In the genomic region with DNA sequence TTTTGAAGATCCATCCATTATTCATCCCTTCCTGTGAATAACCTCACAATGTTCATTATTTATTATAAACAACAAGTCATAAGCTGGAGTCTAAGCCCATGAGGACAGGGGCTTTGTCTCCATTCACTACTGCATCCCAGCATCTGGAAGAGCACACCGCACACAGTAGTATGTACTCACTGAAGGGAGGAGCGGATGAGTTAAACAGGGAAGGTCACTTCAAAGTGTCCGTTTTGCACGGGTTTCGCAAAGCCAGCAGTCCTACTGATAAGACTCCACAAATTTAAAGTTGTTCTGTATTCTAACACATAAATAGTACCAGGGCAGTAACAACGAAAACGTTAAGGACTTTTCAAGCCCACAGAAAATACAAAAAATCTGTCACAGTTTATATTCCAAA, we compare ENCODE assay signal across 20 cellular contexts.
A peak's percentile ranks its signal among the peaks of the same experiment; 100 is the strongest.
DNase-seq lines count a peak whose midpoint lies in the region; ATAC-seq, FAIRE-seq and TF ChIP-seq lines count a peak whose summit lies in the region.
"Had no signal": no experiment of that assay in that cellular context is flagged by ENCODE, and none has a peak within 500 bp of the region (broad histone marks: within the 10 kb centered on the region; RNA-seq: fewer than 3 reads in every experiment).

No MANE protein-coding gene starts in this region.

- BruUV-seq in HepG2 (replicated peaks; lab: Mats Ljungman, UMichigan), result TSS peak; percentile 6

- H3K27me3 ChIP-seq in HepG2 (ENCODE audit: control insufficient read depth in 1 of 2, insufficient read depth in 2 of 2, low read length in 2 of 2), result no peaks in the 10 kb centered on the region

- CTCF ChIA-PET in HepG2 (lab: Yijun Ruan, JAX; ENCODE audit: low intra/inter-chr PET ratio, low total read pairs), result no interaction called here

- H3K27ac Mint-ChIP-seq in nephron, result peak overlapping the region; percentile 1 to 55 (median 43)
- H3K27ac Mint-ChIP-seq: CD4-positive, alpha-beta T cell had no signal

- peaks cover 35% of the 10 kb centered on the region for H3K79me2 ChIP-seq in HepG2 (ENCODE audit: insufficient read depth, low read length)

- H3K4me3 ChIP-seq in HepG2 (replicated peaks in 1 of 3; ENCODE audit: insufficient read depth in 1 of 3, low read depth in 2 of 3, low read length in 3 of 3), result no peak overlapping the region
- H3K4me3 ChIP-seq: HAP-1 had no signal

- H4K20me1 ChIP-seq in HepG2 (ENCODE audit: insufficient read depth, low read length), result peaks cover 7% of the 10 kb centered on the region

- no peak for TF ChIP-seq RAD21 in HepG2 (CRISPR knock-in tag; IDR thresholded peaks at IDR 0.05)

- DNase-seq in HTR-8/SVneo (ENCODE audit: insufficient read length, low spot score), result no peak
- peak; percentile 43 for DNase-seq in HuH-7 (ENCODE audit: low spot score)
- DNase-seq in HepG2 (ENCODE audit: low spot score), result peak; percentile 36
- DNase-seq in AG08396 (ENCODE audit: low spot score), result no peak
- DNase-seq: ACHN; AML-193; Caco-2; CD4-positive, alpha-beta T cell had no signal

- POLR2A ChIA-PET in HepG2 (lab: Yijun Ruan, JAX), result no interaction called here

- 48% methylated on average over 7 of the region's 7 CpGs for WGBS in HepG2 (ENCODE audit: low lambda C conversion rate)

- no peak overlapping the region for H3K9ac ChIP-seq in HepG2 (ENCODE audit: insufficient read depth, low read depth, low read length)

- no peaks in the 10 kb centered on the region for H3K27me3 Mint-ChIP-seq in nephron (ENCODE audit: low read depth)

- peaks cover 73% of the 10 kb centered on the region for H3K4me1 Mint-ChIP-seq in nephron

- H3K27ac ChIP-seq in HepG2 (ENCODE audit: extremely low read length, insufficient read depth, low read length), result no peak overlapping the region
- H3K27ac ChIP-seq: C4-2B, HL-60 had no signal

- ATAC-seq in HepG2 (peak; percentile 73), HG03457 (IDR thresholded peaks at IDR 0.05; ENCODE audit: unreplicated experiment) (no peak), SK-N-SH treated with all-trans-retinoic acid at 6 μM for 48 hours (no peak)

- H3K4me2 ChIP-seq in HepG2 (ENCODE audit: low read depth, low read length), result no peak overlapping the region

- in situ Hi-C loops in HepG2 (cut with HindIII; ENCODE audit: extremely low pct_ligation_motif_present, low pct_unique_long_range_greater_than_20kb), result loop anchor here (25.0 kb wide), 2 partner anchors 510 to 1310 kb away; a partner anchor contains a TSS

- no peaks in the 10 kb centered on the region for H3K9me3 Mint-ChIP-seq in nephron
- H3K9me3 Mint-ChIP-seq: CD4-positive, alpha-beta T cell had no signal

- TF ChIP-seq POLR2A in HepG2 (IDR thresholded peaks at IDR 0.05; ENCODE audit: insufficient read depth in 1 of 2, low read depth in 2 of 2, low read length in 2 of 2), result no peak

- FAIRE-seq in HTR-8/SVneo (lab: Jason Lieb, UNC) (peak; percentile 85), HepG2 (lab: Jason Lieb, UNC) (peak; percentile 56)
- FAIRE-seq: A204.1, D721Med, G401.6, GM12891, GM19239, H1 had no signal

- no peak for TF ChIP-seq CTCF in HepG2 (CRISPR knock-in tag; IDR thresholded peaks at IDR 0.05)
- TF ChIP-seq CTCF in nephron (IDR thresholded peaks at IDR 0.05; ENCODE audit: unreplicated experiment in 3 of 3), result no peak

- H2AFZ ChIP-seq in HepG2 (ENCODE audit: low read length), result no peak overlapping the region

- H3K4me1 ChIP-seq in HepG2 (ENCODE audit: insufficient read depth, low read length), result peaks cover 11% of the 10 kb centered on the region
- H3K4me1 ChIP-seq: Caco-2 had no signal

- no peak overlapping the region for H3K4me3 Mint-ChIP-seq in nephron
- H3K4me3 Mint-ChIP-seq: CD4-positive, alpha-beta T cell had no signal

- intact Hi-C loops in HepG2 (cut with micrococcal nuclease; ENCODE audit: unreplicated experiment), result no loop called here

- H3K36me3 ChIP-seq in HepG2 (replicated peaks in 1 of 2; ENCODE audit: control insufficient read depth in 1 of 2, insufficient read depth in 2 of 2, low read length in 2 of 2), result no peaks in the 10 kb centered on the region
- H3K36me3 ChIP-seq: HAP-1 had no signal

- no peaks in the 10 kb centered on the region for H3K36me3 Mint-ChIP-seq in nephron (ENCODE audit: low read depth)

- no peak for TF ChIP-seq EP300 in HepG2 (IDR thresholded peaks at IDR 0.05; ENCODE audit: low read depth in 2 of 2, low read length in 2 of 2)
- TF ChIP-seq EP300 in HepG2 (CRISPR knock-in tag; IDR thresholded peaks at IDR 0.05; ENCODE audit: borderline replicate concordance), result no peak

- no peaks in the 10 kb centered on the region for H3K9me3 ChIP-seq in HepG2 (ENCODE audit: low read length)
- H3K9me3 ChIP-seq: Caco-2, HAP-1 had no signal

TF ChIP-seq in HepG2, 621 proteins besides CTCF, POLR2A, EP300 and RAD21 (continues in another document):
- TF ChIP-seq TCF7 (IDR thresholded peaks at IDR 0.05; ENCODE audit: low read depth), result peak; percentile 26; the same call in 1 of the 2 replicates
- TF ChIP-seq ZFP82 (CRISPR knock-in tag; IDR thresholded peaks at IDR 0.05; ENCODE audit: borderline replicate concordance), result no peak
- TF ChIP-seq KLF16 (CRISPR knock-in tag; IDR thresholded peaks at IDR 0.05), result no peak
- TF ChIP-seq, protein P1, sequence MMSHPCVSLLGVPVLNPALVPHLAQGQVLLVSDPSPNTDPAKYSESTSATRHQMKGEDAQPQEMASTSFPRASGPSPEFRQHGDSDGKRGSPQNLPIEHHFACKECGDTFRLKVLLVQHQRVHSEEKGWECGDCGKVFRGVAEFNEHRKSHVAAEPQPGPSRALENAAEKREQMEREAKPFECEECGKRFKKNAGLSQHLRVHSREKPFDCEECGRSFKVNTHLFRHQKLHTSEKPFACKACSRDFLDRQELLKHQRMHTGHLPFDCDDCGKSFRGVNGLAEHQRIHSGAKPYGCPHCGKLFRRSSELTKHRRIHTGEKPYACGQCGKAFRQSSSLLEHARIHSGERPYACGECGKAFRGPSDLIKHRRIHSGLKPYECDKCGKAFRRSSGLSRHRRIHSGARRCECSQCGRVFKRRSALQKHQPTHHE (CRISPR knock-in tag; IDR thresholded peaks at IDR 0.05; ENCODE audit: borderline replicate concordance), result no peak
- TF ChIP-seq ZNF263 (CRISPR knock-in tag; IDR thresholded peaks at IDR 0.05), result 0 out of 2 replicates have a peak, but pooled peaks have one; percentile 33
- no peak for TF ChIP-seq HIVEP1 (CRISPR knock-in tag; IDR thresholded peaks at IDR 0.05)
- TF ChIP-seq, protein P2, sequence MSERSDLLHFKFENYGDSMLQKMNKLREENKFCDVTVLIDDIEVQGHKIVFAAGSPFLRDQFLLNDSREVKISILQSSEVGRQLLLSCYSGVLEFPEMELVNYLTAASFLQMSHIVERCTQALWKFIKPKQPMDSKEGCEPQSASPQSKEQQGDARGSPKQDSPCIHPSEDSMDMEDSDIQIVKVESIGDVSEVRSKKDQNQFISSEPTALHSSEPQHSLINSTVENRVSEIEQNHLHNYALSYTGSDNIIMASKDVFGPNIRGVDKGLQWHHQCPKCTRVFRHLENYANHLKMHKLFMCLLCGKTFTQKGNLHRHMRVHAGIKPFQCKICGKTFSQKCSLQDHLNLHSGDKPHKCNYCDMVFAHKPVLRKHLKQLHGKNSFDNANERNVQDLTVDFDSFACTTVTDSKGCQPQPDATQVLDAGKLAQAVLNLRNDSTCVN (CRISPR knock-in tag; IDR thresholded peaks at IDR 0.05; ENCODE audit: borderline replicate concordance), result no peak
- TF ChIP-seq HOXA5 (CRISPR knock-in tag; IDR thresholded peaks at IDR 0.05), result no peak
- TF ChIP-seq FOSL2 (CRISPR knock-in tag; IDR thresholded peaks at IDR 0.05), result no peak
- no peak for TF ChIP-seq ZNF841 (CRISPR knock-in tag; IDR thresholded peaks at IDR 0.05; ENCODE audit: borderline replicate concordance)
- no peak for TF ChIP-seq SMARCC2 (IDR thresholded peaks at IDR 0.05)
- no peak for TF ChIP-seq ERF (CRISPR knock-in tag; IDR thresholded peaks at IDR 0.05)

TF ChIP-seq in SK-N-SH treated with all-trans-retinoic acid at 6 μM for 48 hours, 23 proteins besides CTCF, POLR2A, EP300 and RAD21 (continues in another document):
- TF ChIP-seq SNAI2 (CRISPR knock-in tag; IDR thresholded peaks at IDR 0.05), result no peak
- no peak for TF ChIP-seq TOX (CRISPR knock-in tag; IDR thresholded peaks at IDR 0.05; ENCODE audit: borderline replicate concordance)
- TF ChIP-seq, protein P3, sequence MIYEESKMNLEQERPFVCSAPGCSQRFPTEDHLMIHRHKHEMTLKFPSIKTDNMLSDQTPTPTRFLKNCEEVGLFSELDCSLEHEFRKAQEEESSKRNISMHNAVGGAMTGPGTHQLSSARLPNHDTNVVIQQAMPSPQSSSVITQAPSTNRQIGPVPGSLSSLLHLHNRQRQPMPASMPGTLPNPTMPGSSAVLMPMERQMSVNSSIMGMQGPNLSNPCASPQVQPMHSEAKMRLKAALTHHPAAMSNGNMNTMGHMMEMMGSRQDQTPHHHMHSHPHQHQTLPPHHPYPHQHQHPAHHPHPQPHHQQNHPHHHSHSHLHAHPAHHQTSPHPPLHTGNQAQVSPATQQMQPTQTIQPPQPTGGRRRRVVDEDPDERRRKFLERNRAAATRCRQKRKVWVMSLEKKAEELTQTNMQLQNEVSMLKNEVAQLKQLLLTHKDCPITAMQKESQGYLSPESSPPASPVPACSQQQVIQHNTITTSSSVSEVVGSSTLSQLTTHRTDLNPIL (CRISPR knock-in tag; IDR thresholded peaks at IDR 0.05; ENCODE audit: low read depth), result no peak
- TF ChIP-seq PPARA (CRISPR knock-in tag; IDR thresholded peaks at IDR 0.05; ENCODE audit: borderline replicate concordance), result no peak
- TF ChIP-seq ZFP30 (CRISPR knock-in tag; IDR thresholded peaks at IDR 0.05), result no peak
- no peak for TF ChIP-seq BACH2 (CRISPR knock-in tag; IDR thresholded peaks at IDR 0.05; ENCODE audit: borderline replicate concordance)
- TF ChIP-seq, protein P4, sequence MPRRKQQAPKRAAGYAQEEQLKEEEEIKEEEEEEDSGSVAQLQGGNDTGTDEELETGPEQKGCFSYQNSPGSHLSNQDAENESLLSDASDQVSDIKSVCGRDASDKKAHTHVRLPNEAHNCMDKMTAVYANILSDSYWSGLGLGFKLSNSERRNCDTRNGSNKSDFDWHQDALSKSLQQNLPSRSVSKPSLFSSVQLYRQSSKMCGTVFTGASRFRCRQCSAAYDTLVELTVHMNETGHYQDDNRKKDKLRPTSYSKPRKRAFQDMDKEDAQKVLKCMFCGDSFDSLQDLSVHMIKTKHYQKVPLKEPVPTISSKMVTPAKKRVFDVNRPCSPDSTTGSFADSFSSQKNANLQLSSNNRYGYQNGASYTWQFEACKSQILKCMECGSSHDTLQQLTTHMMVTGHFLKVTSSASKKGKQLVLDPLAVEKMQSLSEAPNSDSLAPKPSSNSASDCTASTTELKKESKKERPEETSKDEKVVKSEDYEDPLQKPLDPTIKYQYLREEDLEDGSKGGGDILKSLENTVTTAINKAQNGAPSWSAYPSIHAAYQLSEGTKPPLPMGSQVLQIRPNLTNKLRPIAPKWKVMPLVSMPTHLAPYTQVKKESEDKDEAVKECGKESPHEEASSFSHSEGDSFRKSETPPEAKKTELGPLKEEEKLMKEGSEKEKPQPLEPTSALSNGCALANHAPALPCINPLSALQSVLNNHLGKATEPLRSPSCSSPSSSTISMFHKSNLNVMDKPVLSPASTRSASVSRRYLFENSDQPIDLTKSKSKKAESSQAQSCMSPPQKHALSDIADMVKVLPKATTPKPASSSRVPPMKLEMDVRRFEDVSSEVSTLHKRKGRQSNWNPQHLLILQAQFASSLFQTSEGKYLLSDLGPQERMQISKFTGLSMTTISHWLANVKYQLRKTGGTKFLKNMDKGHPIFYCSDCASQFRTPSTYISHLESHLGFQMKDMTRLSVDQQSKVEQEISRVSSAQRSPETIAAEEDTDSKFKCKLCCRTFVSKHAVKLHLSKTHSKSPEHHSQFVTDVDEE (CRISPR knock-in tag; IDR thresholded peaks at IDR 0.05), result no peak

Comparison
In these comparisons a context has a peak if more than half of its experiments do, and no peak if none do; other contexts are left out.
1. DNase-seq: peak in HuH-7 (single experiment) and HepG2 (single experiment); none in HTR-8/SVneo (single experiment) and AG08396 (single experiment).